ENCODE assay signal across 9 cellular contexts in the genomic region with DNA sequence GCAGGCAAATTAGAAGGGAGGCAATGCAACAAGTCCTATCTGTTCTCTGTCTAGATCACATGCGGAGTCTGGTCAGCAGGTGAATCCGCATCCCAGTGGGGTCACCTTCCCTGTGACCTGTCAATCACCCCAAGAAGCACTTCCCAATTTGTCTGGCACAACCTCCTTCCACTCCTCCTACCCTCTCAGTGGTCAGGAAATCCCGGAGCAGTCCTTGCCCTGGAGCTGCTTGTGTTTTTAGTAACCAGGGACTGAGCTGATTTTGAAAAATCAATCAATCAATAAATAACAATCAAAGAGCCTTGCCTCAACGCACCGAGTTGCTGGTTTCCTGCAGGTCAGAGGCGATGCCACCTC. TPM values are rescaled to one million over a fixed set of nuclear protein-coding genes. Genes with fewer than 3 reads are reported as not detected.
DNase-seq lines count a peak whose midpoint lies in the region; ATAC-seq, FAIRE-seq and TF ChIP-seq lines count a peak whose summit lies in the region.
"Had no signal": no experiment of that assay in that cellular context is flagged by ENCODE, and none has a peak within 500 bp of the region (broad histone marks: within the 10 kb centered on the region; RNA-seq: fewer than 3 reads in every experiment).

No MANE protein-coding gene starts in this region.

- H3K4me3 ChIP-seq in body of pancreas (peak overlapping the region; percentile 29 to 46), iPS DF 6.9 (ENCODE audit: low read length) (peak overlapping the region; percentile 85; the same call in 1 of the 2 replicates), retinal pigment epithelial cell (ENCODE audit: low read length) (peak overlapping the region; percentile 75)

- FAIRE-seq in RCC 7860 (lab: Jason Lieb, UNC) = no peak

- peak; percentile 20 for ATAC-seq in body of pancreas

- H3K27me3 ChIP-seq in body of pancreas = no peaks in the 10 kb centered on the region
- no peaks in the 10 kb centered on the region for H3K27me3 ChIP-seq in iPS DF 6.9 (ENCODE audit: control insufficient read depth, insufficient read depth, low read length)

- TF ChIP-seq POLR2A in body of pancreas (IDR thresholded peaks at IDR 0.05) = no peak

- WGBS in body of pancreas, 2 donors = 7 to 11% methylated on average over 6 of the region's 6 CpGs
- no CpG with 5 or more reads among the region's 6 CpGs for WGBS in iPS DF 6.9 (ENCODE audit: insufficient coverage, insufficient read length)

- intact Hi-C loops in body of pancreas (cut with DNase I) = no loop called here

- DNase-seq in GM03348 (ENCODE audit: low spot score) (peak; percentile 13), body of pancreas (peak in 2 of 4 donors; percentile 15 to 41), iPS DF 6.9 (ENCODE audit: low read depth, low spot score) (peak; percentile 84), retinal pigment epithelial cell (ENCODE audit: low read depth) (no peak), LoVo (ENCODE audit: low spot score) (no peak), RCC 7860 (ENCODE audit: low spot score) (no peak), RPMI8226 (no peak), DMS79 treated with DMSO at 0.1 percent for 48 hours (lab: John Stamatoyannopoulos, UW) (no peak)
- DNase-seq: activated T-cell treated with anti-CD3 and anti-CD28 coated beads for 4 hours had no signal

- TF ChIP-seq CTCF in body of pancreas (IDR thresholded peaks at IDR 0.05) (no peak), retinal pigment epithelial cell (conservative IDR thresholded peaks at IDR 0.05; ENCODE audit: low read depth, low read length) (no peak)

- H3K27ac ChIP-seq in body of pancreas = peak overlapping the region in 1 of 4 donors; percentile 59
- no peak overlapping the region for H3K27ac ChIP-seq in iPS DF 6.9 (ENCODE audit: low read length)

- H3K36me3 ChIP-seq in body of pancreas (replicated peaks in 1 of 2; ENCODE audit: insufficient read depth in 1 of 2, low read depth in 2 of 2) = no peaks in the 10 kb centered on the region
- H3K36me3 ChIP-seq in iPS DF 6.9 (ENCODE audit: control insufficient read depth, insufficient read depth, low read length) = no peaks in the 10 kb centered on the region

- H3K9me3 ChIP-seq in body of pancreas (no peaks in the 10 kb centered on the region), iPS DF 6.9 (ENCODE audit: control insufficient read depth, insufficient read depth, low read length) (no peaks in the 10 kb centered on the region)

- H3K4me1 ChIP-seq in body of pancreas = peaks cover 7% of the 10 kb centered on the region
- no peaks in the 10 kb centered on the region for H3K4me1 ChIP-seq in iPS DF 6.9 (ENCODE audit: control insufficient read depth, insufficient read depth, low read length)

RNA-seq across cellular contexts. Expression of a gene that starts 0.6 kb away (rescaled TPM):
- 10 to 100 TPM in 1 of 2 donors, 1 to 10 TPM in 1; 9.9 to 27.7 TPM for total RNA-seq in body of pancreas

Comparison
In these comparisons a context has a peak if more than half of its experiments do, and no peak if none do; other contexts are left out.
1. DNase-seq: peak in GM03348 (single experiment) and iPS DF 6.9 (single experiment); none in retinal pigment epithelial cell (single experiment), LoVo (single experiment), RCC 7860 (single experiment), RPMI8226 (single experiment) and DMS79 treated with DMSO at 0.1 percent for 48 hours (single experiment).
2. Peak in every context shown above with its lines, with median percentiles within 50 percentile points of each other: H3K4me3 ChIP-seq.